13 cellular contexts compared by ENCODE assay signal in the genomic region with DNA sequence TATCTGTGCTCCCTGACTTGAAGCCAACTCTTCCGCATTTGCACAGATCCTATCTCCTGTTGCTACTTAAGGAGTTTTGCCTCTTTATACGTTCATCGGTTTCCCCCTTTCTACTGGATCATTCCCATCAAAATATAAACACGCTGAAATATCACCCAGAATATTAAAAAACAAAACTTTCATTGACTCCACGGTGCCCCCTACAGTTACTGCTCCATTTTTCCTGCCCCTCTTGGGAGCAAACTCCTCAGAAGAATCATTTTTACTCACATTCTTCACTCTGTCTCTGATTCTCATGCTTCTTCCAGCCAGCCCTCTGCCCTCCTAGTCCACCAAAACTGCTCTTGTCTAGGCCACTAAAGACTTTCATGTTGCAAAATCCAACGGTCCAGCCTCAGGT.
A peak's percentile ranks its signal among the peaks of the same experiment; 100 is the strongest.
DNase-seq lines count a peak whose midpoint lies in the region; ATAC-seq, FAIRE-seq and TF ChIP-seq lines count a peak whose summit lies in the region.
"Had no signal": no experiment of that assay in that cellular context is flagged by ENCODE, and none has a peak within 500 bp of the region (broad histone marks: within the 10 kb centered on the region; RNA-seq: fewer than 3 reads in every experiment).

No MANE protein-coding gene starts in this region.

- TF ChIP-seq CTCF in cardiac fibroblast (IDR thresholded peaks at IDR 0.05; ENCODE audit: low read depth, low read length) (peak; percentile 26), nephron progenitor cell (IDR thresholded peaks at IDR 0.05) (no peak), left lung (IDR thresholded peaks at IDR 0.05) (no peak)

- H3K27ac Mint-ChIP-seq in CD4-positive, CD25-positive, alpha-beta regulatory T cell: peak overlapping the region in 2 of 3 donors; percentile 9 to 65
- H3K27ac Mint-ChIP-seq in nephron progenitor cell: peak overlapping the region; percentile 53

- H3K36me3 Mint-ChIP-seq in CD4-positive, CD25-positive, alpha-beta regulatory T cell: no peaks in the 10 kb centered on the region
- H3K36me3 Mint-ChIP-seq in nephron progenitor cell (ENCODE audit: low read depth): peaks cover 18% of the 10 kb centered on the region

- H3K9me3 Mint-ChIP-seq in CD4-positive, CD25-positive, alpha-beta regulatory T cell: peaks cover 0 to 1% (median 0%) of the 10 kb centered on the region in 7 donors
- H3K9me3 Mint-ChIP-seq in nephron progenitor cell: peaks cover 12% of the 10 kb centered on the region

- peaks cover 17% of the 10 kb centered on the region for H3K4me1 ChIP-seq in CD4-positive, CD25-positive, alpha-beta regulatory T cell (ENCODE audit: control insufficient read depth, insufficient read depth, low read length, poor library complexity, severe bottlenecking)
- H3K4me1 ChIP-seq in left lung: peaks cover 5 to 36% of the 10 kb centered on the region in 2 donors

- no peaks in the 10 kb centered on the region for H3K27me3 Mint-ChIP-seq in CD4-positive, CD25-positive, alpha-beta regulatory T cell
- H3K27me3 Mint-ChIP-seq in nephron progenitor cell (ENCODE audit: low read depth, poor library complexity): peaks cover 7% of the 10 kb centered on the region

- no peak for DNase-seq in CD4-positive, CD25-positive, alpha-beta regulatory T cell
- DNase-seq in H7 (peak; percentile 37), cardiac fibroblast (ENCODE audit: low read depth in 2 of 2) (peak in 1 of 2 donors; percentile 20), nephron progenitor cell (no peak), RCC 7860 (ENCODE audit: low spot score) (no peak), left lung (no peak)
- DNase-seq in activated CD4-positive, CD25-positive, alpha-beta regulatory T cell treated with anti-CD3 and anti-CD28 coated beads, Interleukin-2, amount 50 U/mL, for 72 hours: no peak
- DNase-seq: activated CD4-positive, alpha-beta T cell treated with anti-CD3 and anti-CD28 coated beads for 1 hour; NCI-H446 treated with DMSO at 0.1 percent for 48 hours; OCI-M1; stomach had no signal

- no peak for FAIRE-seq in RCC 7860 (lab: Jason Lieb, UNC)
- FAIRE-seq: HTR-8/SVneo had no signal

- peak overlapping the region in 1 of 4 donors; percentile 2 for H3K4me3 Mint-ChIP-seq in CD4-positive, CD25-positive, alpha-beta regulatory T cell
- H3K4me3 Mint-ChIP-seq in nephron progenitor cell: no peak overlapping the region

- no peak overlapping the region for H3K4me3 ChIP-seq in CD4-positive, CD25-positive, alpha-beta regulatory T cell (ENCODE audit: low read depth, low read length)
- H3K4me3 ChIP-seq in H7 (ENCODE audit: insufficient read depth, low read depth, low read length): no peak overlapping the region
- no peak overlapping the region for H3K4me3 ChIP-seq in cardiac fibroblast (replicated peaks in 1 of 2; ENCODE audit: low read depth in 2 of 2, low read length in 2 of 2)
- H3K4me3 ChIP-seq in left lung: no peak overlapping the region
- H3K4me3 ChIP-seq: stomach had no signal

- no peaks in the 10 kb centered on the region for H3K36me3 ChIP-seq in CD4-positive, CD25-positive, alpha-beta regulatory T cell (ENCODE audit: control insufficient read depth, insufficient read depth, low read length)
- H3K36me3 ChIP-seq in H7 (replicated peaks; ENCODE audit: control insufficient read depth, insufficient read depth, low read length) (no peaks in the 10 kb centered on the region), left lung (peaks cover 0 to 13% of the 10 kb centered on the region in 2 donors)

- peaks cover 6 to 45% (median 28%) of the 10 kb centered on the region in 4 donors for H3K4me1 Mint-ChIP-seq in CD4-positive, CD25-positive, alpha-beta regulatory T cell
- H3K4me1 Mint-ChIP-seq in nephron progenitor cell: peaks cover 64% of the 10 kb centered on the region

- H3K27me3 ChIP-seq in CD4-positive, CD25-positive, alpha-beta regulatory T cell (ENCODE audit: control insufficient read depth, insufficient read depth, low read length): no peaks in the 10 kb centered on the region
- H3K27me3 ChIP-seq in H7 (ENCODE audit: control insufficient read depth, insufficient read depth, low read length): no peaks in the 10 kb centered on the region
- no peaks in the 10 kb centered on the region for H3K27me3 ChIP-seq in left lung
- H3K27me3 ChIP-seq: stomach had no signal

- no peak for ATAC-seq in CD4-positive, CD25-positive, alpha-beta regulatory T cell (ENCODE audit: low read depth in 2 of 2)
- ATAC-seq in HG02642 (IDR thresholded peaks at IDR 0.05; ENCODE audit: poor library complexity, unreplicated experiment) (no peak), left lung (no peak)

- intact Hi-C loops in left lung (cut with DNase I): no loop called here

- no peak overlapping the region for H3K27ac ChIP-seq in CD4-positive, CD25-positive, alpha-beta regulatory T cell (ENCODE audit: insufficient read depth, low read length, poor library complexity, severe bottlenecking)
- H3K27ac ChIP-seq in left lung: no peak overlapping the region
- H3K27ac ChIP-seq: stomach had no signal

- H3K9me3 ChIP-seq in CD4-positive, CD25-positive, alpha-beta regulatory T cell (ENCODE audit: control insufficient read depth in 2 of 2, low read length in 2 of 2): no peaks in the 10 kb centered on the region
- no peaks in the 10 kb centered on the region for H3K9me3 ChIP-seq in left lung
- H3K9me3 ChIP-seq: stomach had no signal
